ENCODE assay signal across 8 cellular contexts in the genomic region with DNA sequence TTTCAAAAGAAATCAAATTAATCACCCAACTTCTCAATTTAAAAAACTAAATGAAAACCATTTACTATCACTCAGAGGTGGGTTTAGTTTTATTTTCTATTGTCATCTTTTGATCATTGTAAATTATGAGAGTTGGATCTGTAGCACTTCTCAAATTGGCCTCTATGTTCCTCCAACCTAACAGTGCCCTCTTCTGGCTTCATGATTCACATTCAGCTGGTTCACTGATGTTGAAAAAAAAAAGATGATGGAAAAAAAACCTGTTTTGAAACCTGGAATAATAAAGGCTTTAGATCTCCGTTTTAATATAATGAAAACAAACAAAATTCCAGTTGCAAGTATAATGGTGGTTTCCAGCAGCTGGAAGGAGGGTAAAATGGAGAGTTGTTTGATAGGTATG. TPM values are rescaled to one million over a fixed set of nuclear protein-coding genes. Genes with fewer than 3 reads are reported as not detected.
A peak's percentile ranks its signal among the peaks of the same experiment; 100 is the strongest.
DNase-seq lines count a peak whose midpoint lies in the region; ATAC-seq and TF ChIP-seq lines count a peak whose summit lies in the region.

No MANE protein-coding gene starts in this region.

- H3K79me2 ChIP-seq in mammary epithelial cell (ENCODE audit: insufficient read depth, low read length), result peaks cover 20% of the 10 kb centered on the region

- TF ChIP-seq POLR2A in sigmoid colon (IDR thresholded peaks at IDR 0.05), result no peak

- no peak overlapping the region for H3K4me2 ChIP-seq in mammary epithelial cell (ENCODE audit: insufficient read depth, low read depth, low read length)

- H3K4me1 ChIP-seq in mammary epithelial cell (ENCODE audit: insufficient read depth, low read length), result no peaks in the 10 kb centered on the region
- H3K4me1 ChIP-seq in sigmoid colon, result peaks cover 0 to 9% (median 3%) of the 10 kb centered on the region in 4 donors

- no peaks in the 10 kb centered on the region for H4K20me1 ChIP-seq in mammary epithelial cell (ENCODE audit: insufficient read depth, low read length)

- dilution Hi-C loops in mammary epithelial cell (cut with HindIII; ENCODE audit: low sequenced_read_pairs), result no loop called here

- no TSS peak for BruUV-seq in mammary epithelial cell (replicated peaks; lab: Mats Ljungman, UMichigan)

- no peaks in the 10 kb centered on the region for H3K9me3 ChIP-seq in mammary epithelial cell (replicated peaks; ENCODE audit: insufficient read depth, low read length)
- no peaks in the 10 kb centered on the region for H3K9me3 ChIP-seq in sigmoid colon

- CTCF ChIA-PET in mammary epithelial cell (lab: Charles Lee; ENCODE audit: low non-redundant PET), result interaction anchor here (0.5 kb wide), 1 partner anchor 1591 kb away, joined by 5 read pairs; no protein-coding TSS in a partner anchor

- WGBS in mammary epithelial cell (ENCODE audit: low coverage, missing lambda C conversion rate), result 0% methylated on average over 1 of the region's 1 CpG
- WGBS in sigmoid colon, 2 donors, result 0% methylated on average over 1 of the region's 1 CpG

- peak; percentile 40 for ATAC-seq in HG03139 (IDR thresholded peaks at IDR 0.05; ENCODE audit: unreplicated experiment)

- TF ChIP-seq CTCF in mammary epithelial cell (conservative IDR thresholded peaks at IDR 0.05 in 1 of 2, IDR thresholded peaks at IDR 0.05 in 1 of 2; ENCODE audit: extremely low read depth in 1 of 2, insufficient read depth in 1 of 2, low read depth in 1 of 2, low read length in 2 of 2) (peak; percentile 46 to 69), sigmoid colon (IDR thresholded peaks at IDR 0.05) (peak in 1 of 4 experiments; percentile 46)

- no peak overlapping the region for H2AFZ ChIP-seq in mammary epithelial cell (ENCODE audit: low read depth, low read length)

- intact Hi-C loops in mammary epithelial cell (cut with micrococcal nuclease), result loop anchor here (1.0 to 5.0 kb wide), 2 partner anchors 264 to 509 kb away; no protein-coding TSS in a partner anchor
- intact Hi-C loops in sigmoid colon (cut with DNase I), result no loop called here

- DNase-seq in stimulated activated CD4-positive, alpha-beta T cell treated with anti-CD3 and anti-CD28 coated beads, Interleukin-4, amount 100 ng/mL, for 24 hours, result peak; percentile 9
- no peak for DNase-seq in stimulated activated CD4-positive, alpha-beta T cell treated with anti-CD3 and anti-CD28 coated beads, Interleukin-4, amount 100 ng/mL, for 1 hour
- DNase-seq in NCI-H82 treated with DMSO at 0.1 percent for 48 hours (lab: John Stamatoyannopoulos, UW; ENCODE audit: unreplicated experiment) (peak; percentile 8), mammary epithelial cell (peak; percentile 32), medulla oblongata (ENCODE audit: extremely low spot score) (peak; percentile 58), sigmoid colon (no peak)
- no peak for DNase-seq in activated CD8-positive, alpha-beta memory T cell treated with anti-CD3 and anti-CD28 coated beads, Interleukin-2, amount 50 U/mL, for 48 hours

- H3K27ac ChIP-seq in mammary epithelial cell (ENCODE audit: insufficient read depth, low read depth, low read length) (no peak overlapping the region), sigmoid colon (no peak overlapping the region)

- H3K27me3 ChIP-seq in mammary epithelial cell (ENCODE audit: insufficient read depth, low read length), result peaks cover 2% of the 10 kb centered on the region
- no peaks in the 10 kb centered on the region for H3K27me3 ChIP-seq in sigmoid colon

- no peak overlapping the region for H3K4me3 ChIP-seq in mammary epithelial cell (replicated peaks in 1 of 3; ENCODE audit: insufficient read depth in 1 of 3, low read depth in 2 of 3, low read length in 3 of 3)
- no peak overlapping the region for H3K4me3 ChIP-seq in sigmoid colon

- no peak for TF ChIP-seq EP300 in sigmoid colon (IDR thresholded peaks at IDR 0.05)

- in situ Hi-C loops in mammary epithelial cell (cut with MboI; ENCODE audit: low sequenced_read_pairs in 2 of 2), result loop anchor here in 1 of 2 donors (25.0 kb wide), 1 partner anchor 439 kb away; no protein-coding TSS in a partner anchor

- H3K36me3 ChIP-seq in mammary epithelial cell (ENCODE audit: insufficient read depth, low read length), result no peaks in the 10 kb centered on the region
- H3K36me3 ChIP-seq in sigmoid colon, result no peaks in the 10 kb centered on the region

- no peak overlapping the region for H3K9ac ChIP-seq in mammary epithelial cell (ENCODE audit: insufficient read depth, low read length)

RNA-seq across cellular contexts. Expression of gene NBDY, which starts 2.4 kb away (rescaled TPM):
- total RNA-seq in mammary epithelial cell, result 10 to 100 TPM; 12.5 to 54.3 TPM
- polyA plus RNA-seq in mammary epithelial cell, result 37.9 TPM
- polyA minus RNA-seq in mammary epithelial cell, result 39.8 TPM
- total RNA-seq in sigmoid colon, result 10 to 100 TPM in 2 of 4 donors, 1 to 10 TPM in 2; 7.2 to 16.5 (median 10.5) TPM
- 10 to 100 TPM; 18.0 to 28.2 (median 23.6) TPM for polyA plus RNA-seq in sigmoid colon

Comparison
In these comparisons a context has a peak if more than half of its experiments do, and no peak if none do; other contexts are left out.
1. DNase-seq: peak in stimulated activated CD4-positive, alpha-beta T cell treated with anti-CD3 and anti-CD28 coated beads, Interleukin-4, amount 100 ng/mL, for 24 hours (single experiment), NCI-H82 treated with DMSO at 0.1 percent for 48 hours (single experiment), mammary epithelial cell (single experiment) and medulla oblongata (single experiment); none in stimulated activated CD4-positive, alpha-beta T cell treated with anti-CD3 and anti-CD28 coated beads, Interleukin-4, amount 100 ng/mL, for 1 hour (single experiment), sigmoid colon (single experiment) and activated CD8-positive, alpha-beta memory T cell treated with anti-CD3 and anti-CD28 coated beads, Interleukin-2, amount 50 U/mL, for 48 hours (single experiment).